ENCODE assay signal across 1 cellular context in genomic region chr16:53290520-53290919, GRCh38.
TF ChIP-seq lines count a peak whose summit lies in the region.

No MANE protein-coding gene starts in this region.

TF ChIP-seq in HepG2, 621 proteins besides CTCF, POLR2A, EP300 and RAD21 (continued from another document):
- TF ChIP-seq, protein P1, sequence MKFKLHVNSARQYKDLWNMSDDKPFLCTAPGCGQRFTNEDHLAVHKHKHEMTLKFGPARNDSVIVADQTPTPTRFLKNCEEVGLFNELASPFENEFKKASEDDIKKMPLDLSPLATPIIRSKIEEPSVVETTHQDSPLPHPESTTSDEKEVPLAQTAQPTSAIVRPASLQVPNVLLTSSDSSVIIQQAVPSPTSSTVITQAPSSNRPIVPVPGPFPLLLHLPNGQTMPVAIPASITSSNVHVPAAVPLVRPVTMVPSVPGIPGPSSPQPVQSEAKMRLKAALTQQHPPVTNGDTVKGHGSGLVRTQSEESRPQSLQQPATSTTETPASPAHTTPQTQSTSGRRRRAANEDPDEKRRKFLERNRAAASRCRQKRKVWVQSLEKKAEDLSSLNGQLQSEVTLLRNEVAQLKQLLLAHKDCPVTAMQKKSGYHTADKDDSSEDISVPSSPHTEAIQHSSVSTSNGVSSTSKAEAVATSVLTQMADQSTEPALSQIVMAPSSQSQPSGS (CRISPR knock-in tag; IDR thresholded peaks at IDR 0.05): no peak
- TF ChIP-seq, protein P2, sequence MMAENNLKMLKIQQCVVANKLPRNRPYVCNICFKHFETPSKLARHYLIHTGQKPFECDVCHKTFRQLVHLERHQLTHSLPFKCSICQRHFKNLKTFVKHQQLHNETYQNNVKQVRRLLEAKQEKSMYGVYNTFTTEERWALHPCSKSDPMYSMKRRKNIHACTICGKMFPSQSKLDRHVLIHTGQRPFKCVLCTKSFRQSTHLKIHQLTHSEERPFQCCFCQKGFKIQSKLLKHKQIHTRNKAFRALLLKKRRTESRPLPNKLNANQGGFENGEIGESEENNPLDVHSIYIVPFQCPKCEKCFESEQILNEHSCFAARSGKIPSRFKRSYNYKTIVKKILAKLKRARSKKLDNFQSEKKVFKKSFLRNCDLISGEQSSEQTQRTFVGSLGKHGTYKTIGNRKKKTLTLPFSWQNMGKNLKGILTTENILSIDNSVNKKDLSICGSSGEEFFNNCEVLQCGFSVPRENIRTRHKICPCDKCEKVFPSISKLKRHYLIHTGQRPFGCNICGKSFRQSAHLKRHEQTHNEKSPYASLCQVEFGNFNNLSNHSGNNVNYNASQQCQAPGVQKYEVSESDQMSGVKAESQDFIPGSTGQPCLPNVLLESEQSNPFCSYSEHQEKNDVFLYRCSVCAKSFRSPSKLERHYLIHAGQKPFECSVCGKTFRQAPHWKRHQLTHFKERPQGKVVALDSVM (CRISPR knock-in tag; IDR thresholded peaks at IDR 0.05): 0 out of 2 replicates have a peak, but pooled peaks have one; percentile 14
- TF ChIP-seq ZNF121 (CRISPR knock-in tag; IDR thresholded peaks at IDR 0.05): peak; percentile 68
